In the genomic region with DNA sequence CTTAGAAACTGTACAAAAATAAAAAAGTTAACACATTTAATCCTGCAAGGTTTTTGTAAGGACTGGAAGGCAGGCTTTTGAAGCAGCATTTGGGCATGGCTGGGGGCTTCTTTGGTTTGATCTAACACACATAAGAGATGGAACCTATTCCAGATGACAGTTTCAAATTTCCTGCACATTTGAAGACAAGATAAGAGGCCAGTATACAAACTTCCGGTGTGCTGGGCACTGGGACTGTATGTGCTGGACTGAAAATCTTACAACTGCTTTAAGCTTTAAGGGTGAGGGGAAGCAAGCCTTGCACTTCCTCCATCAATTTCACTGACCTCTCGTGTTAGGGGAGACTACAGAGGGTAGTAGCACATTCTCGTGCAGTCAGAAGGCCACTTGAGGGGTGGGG, we compare ENCODE assay signal across 20 cellular contexts.
DNase-seq lines count a peak whose midpoint lies in the region; ATAC-seq, FAIRE-seq and TF ChIP-seq lines count a peak whose summit lies in the region.
"Had no signal": no experiment of that assay in that cellular context is flagged by ENCODE, and none has a peak within 500 bp of the region (broad histone marks: within the 10 kb centered on the region; RNA-seq: fewer than 3 reads in every experiment).

No MANE protein-coding gene starts in this region.

- H3K9ac ChIP-seq in K562 (ENCODE audit: insufficient read depth in 1 of 2, low read depth in 2 of 2, low read length in 2 of 2) = peak overlapping the region in 1 of 2 experiments; percentile 29; a peak in 1 of 4 replicates
- H3K9ac ChIP-seq: BLaER1 had no signal

- in situ Hi-C loops in K562 (cut with MboI) = no loop called here

- intact Hi-C loops in K562 (cut with micrococcal nuclease) (no loop called here), thyroid gland (cut with DNase I) (no loop called here), dorsolateral prefrontal cortex (cut with DNase I) (no loop called here)

- H3K4me3 ChIP-seq in K562 (no peak overlapping the region), thyroid gland (replicated peaks in 1 of 3) (no peak overlapping the region), dorsolateral prefrontal cortex (no peak overlapping the region)
- H3K4me3 ChIP-seq: BLaER1, GM23338 had no signal

- no peak for ATAC-seq in activated CD8-positive, alpha-beta memory T cell treated with anti-CD3 and anti-CD28 coated beads, Interleukin-2, amount 10 ng/mL, durations not matched to agents 7 days and 5 days
- ATAC-seq in K562 (peak; percentile 81), HG02840 (IDR thresholded peaks at IDR 0.05; ENCODE audit: low FRiP score, unreplicated experiment) (no peak)
- no peak for ATAC-seq in activated naive CD8-positive, alpha-beta T cell treated with anti-CD3 and anti-CD28 coated beads, Interleukin-2, amount 50 U/mL, for 24 hours
- ATAC-seq: GM23338 had no signal

- peak overlapping the region; percentile 51 for H3K27ac Mint-ChIP-seq in activated CD8-positive, alpha-beta memory T cell treated with anti-CD3 and anti-CD28 coated beads, Interleukin-2, amount 10 ng/mL, durations not matched to agents 7 days and 5 days
- no peak overlapping the region for H3K27ac Mint-ChIP-seq in activated naive CD8-positive, alpha-beta T cell treated with anti-CD3 and anti-CD28 coated beads, Interleukin-2, amount 50 U/mL, for 24 hours
- H3K27ac Mint-ChIP-seq: CD4-positive, alpha-beta memory T cell; GM23338 had no signal

- no peak for TF ChIP-seq RAD21 in K562 (CRISPR knock-in tag; conservative IDR thresholded peaks at IDR 0.05 in 1 of 2, IDR thresholded peaks at IDR 0.05 in 1 of 2)

- POLR2A ChIA-PET in K562 (lab: Yijun Ruan, JAX) = interaction anchor here (1.2 kb wide), 1 partner anchor 16 kb away, joined by 4 read pairs; no protein-coding TSS in a partner anchor

- H3K27me3 ChIP-seq in K562 (ENCODE audit: control insufficient read depth in 2 of 2, insufficient read depth in 2 of 2, low read length in 2 of 2) = no peaks in the 10 kb centered on the region
- no peaks in the 10 kb centered on the region for H3K27me3 ChIP-seq in thyroid gland
- peaks cover 0 to 69% (median 10%) of the 10 kb centered on the region in 45 donors for H3K27me3 ChIP-seq in dorsolateral prefrontal cortex

- H3K4me1 Mint-ChIP-seq in activated CD8-positive, alpha-beta memory T cell treated with anti-CD3 and anti-CD28 coated beads, Interleukin-2, amount 10 ng/mL, durations not matched to agents 7 days and 5 days = peaks cover 10% of the 10 kb centered on the region
- H3K4me1 Mint-ChIP-seq in activated naive CD8-positive, alpha-beta T cell treated with anti-CD3 and anti-CD28 coated beads, Interleukin-2, amount 50 U/mL, for 24 hours = no peaks in the 10 kb centered on the region

- H3K36me3 ChIP-seq in K562 (ENCODE audit: control insufficient read depth, insufficient read depth, low read length) = peaks cover 36% of the 10 kb centered on the region; the same call in 2 of the 3 replicates
- no peaks in the 10 kb centered on the region for H3K36me3 ChIP-seq in thyroid gland

- H3K9me3 ChIP-seq in K562 (replicated peaks; ENCODE audit: control insufficient read depth, insufficient read depth, low read depth, low read length) (no peaks in the 10 kb centered on the region), thyroid gland (no peaks in the 10 kb centered on the region)
- H3K9me3 ChIP-seq: BLaER1 had no signal

- CTCF ChIA-PET in activated CD8-positive, alpha-beta memory T cell treated with anti-CD3 and anti-CD28 coated beads, Interleukin-2, amount 10 ng/mL, durations not matched to agents 7 days and 5 days (lab: Charles Lee) = no interaction called here
- CTCF ChIA-PET in K562 (lab: Yijun Ruan, JAX; ENCODE audit: low intra/inter-chr PET ratio) = no interaction called here

- H3K4me1 ChIP-seq in K562 (replicated peaks in 1 of 2; ENCODE audit: control insufficient read depth in 2 of 2, insufficient read depth in 2 of 2, low read length in 2 of 2) = peaks cover 0 to 7% of the 10 kb centered on the region in 2 experiments; a peak in 2 of 5 replicates
- H3K4me1 ChIP-seq in thyroid gland = peaks cover 3 to 7% of the 10 kb centered on the region in 2 donors
- H3K4me1 ChIP-seq: BLaER1 had no signal

- no peaks in the 10 kb centered on the region for H3K79me2 ChIP-seq in K562 (ENCODE audit: control insufficient read depth, insufficient read depth, low read length)

- H3K27me3 Mint-ChIP-seq in activated CD8-positive, alpha-beta memory T cell treated with anti-CD3 and anti-CD28 coated beads, Interleukin-2, amount 10 ng/mL, durations not matched to agents 7 days and 5 days = no peaks in the 10 kb centered on the region
- H3K27me3 Mint-ChIP-seq in activated naive CD8-positive, alpha-beta T cell treated with anti-CD3 and anti-CD28 coated beads, Interleukin-2, amount 50 U/mL, for 24 hours = no peaks in the 10 kb centered on the region
- H3K27me3 Mint-ChIP-seq: CD4-positive, alpha-beta memory T cell had no signal

- WGBS in K562 (ENCODE audit: insufficient coverage, low coverage, missing lambda C conversion rate) = 10% methylated on average over 3 of the region's 3 CpGs
- WGBS in thyroid gland, 2 donors = 31 to 32% methylated on average over 2 to 3 of the region's 3 CpGs

- FAIRE-seq in K562 (lab: Jason Lieb, UNC) = peak; percentile 73
- FAIRE-seq: GM12892, GM18507, H54 had no signal

- no peaks in the 10 kb centered on the region for H3K9me3 Mint-ChIP-seq in activated CD8-positive, alpha-beta memory T cell treated with anti-CD3 and anti-CD28 coated beads, Interleukin-2, amount 10 ng/mL, durations not matched to agents 7 days and 5 days (ENCODE audit: low read depth)
- no peaks in the 10 kb centered on the region for H3K9me3 Mint-ChIP-seq in activated naive CD8-positive, alpha-beta T cell treated with anti-CD3 and anti-CD28 coated beads, Interleukin-2, amount 50 U/mL, for 24 hours
- H3K9me3 Mint-ChIP-seq: CD14-positive monocyte; CD4-positive, alpha-beta memory T cell; GM23338 had no signal

- H3K9me1 ChIP-seq in K562 (ENCODE audit: control insufficient read depth, insufficient read depth, low read length) = no peaks in the 10 kb centered on the region

- no peak for TF ChIP-seq CTCF in K562 (IDR thresholded peaks at IDR 0.05 in 2 of 3, conservative IDR thresholded peaks at IDR 0.05 in 1 of 3; ENCODE audit: insufficient read depth in 2 of 3, low read depth in 1 of 3, low read length in 3 of 3)
- no peak for TF ChIP-seq CTCF in thyroid gland (IDR thresholded peaks at IDR 0.05)
- TF ChIP-seq CTCF in dorsolateral prefrontal cortex (IDR thresholded peaks at IDR 0.05 in 54 of 56, conservative IDR thresholded peaks at IDR 0.05 in 2 of 56; ENCODE audit: low read depth in 1 of 56, partially characterized antibody in 56 of 56) = no peak

- no TSS peak for BruUV-seq in K562 (replicated peaks; lab: Mats Ljungman, UMichigan)

- TF ChIP-seq POLR2A in K562 (conservative IDR thresholded peaks at IDR 0.05) (no peak), thyroid gland (IDR thresholded peaks at IDR 0.05) (no peak)

- DNase-seq in activated CD8-positive, alpha-beta memory T cell treated with anti-CD3 and anti-CD28 coated beads, Interleukin-2, amount 10 ng/mL, durations not matched to agents 7 days and 5 days = no peak
- no peak for DNase-seq in activated CD8-positive, alpha-beta memory T cell treated with anti-CD3 and anti-CD28 coated beads, Interleukin-2, amount 50 U/mL, for 4 hours
- peak in 1 of 4 experiments; percentile 54 for DNase-seq in K562 (ENCODE audit: extremely low read depth in 1 of 4, low spot score in 3 of 4)
- DNase-seq in thyroid gland = peak; percentile 44 to 56
- DNase-seq in dorsolateral prefrontal cortex = no peak
- DNase-seq in activated naive CD8-positive, alpha-beta T cell treated with anti-CD3 and anti-CD28 coated beads, Interleukin-2, amount 50 U/mL, for 24 hours = no peak
- DNase-seq: CD4-positive, alpha-beta memory T cell; DMS153; DMS79; GDM1; HCEC 1CT had no signal

- no peak overlapping the region for H2AFZ ChIP-seq in K562 (ENCODE audit: low read depth, low read length)
- H2AFZ ChIP-seq: GM23338 had no signal

- no peaks in the 10 kb centered on the region for H4K20me1 ChIP-seq in K562 (replicated peaks; ENCODE audit: control insufficient read depth, insufficient read depth, low read length)

- H3K4me3 Mint-ChIP-seq in activated CD8-positive, alpha-beta memory T cell treated with anti-CD3 and anti-CD28 coated beads, Interleukin-2, amount 10 ng/mL, durations not matched to agents 7 days and 5 days = no peak overlapping the region
- H3K4me3 Mint-ChIP-seq in activated naive CD8-positive, alpha-beta T cell treated with anti-CD3 and anti-CD28 coated beads, Interleukin-2, amount 50 U/mL, for 24 hours = no peak overlapping the region
- H3K4me3 Mint-ChIP-seq: CD14-positive monocyte; CD4-positive, alpha-beta memory T cell; GM23338 had no signal

- peaks cover 1% of the 10 kb centered on the region for H3K36me3 Mint-ChIP-seq in activated CD8-positive, alpha-beta memory T cell treated with anti-CD3 and anti-CD28 coated beads, Interleukin-2, amount 10 ng/mL, durations not matched to agents 7 days and 5 days
- peaks cover 2% of the 10 kb centered on the region for H3K36me3 Mint-ChIP-seq in activated naive CD8-positive, alpha-beta T cell treated with anti-CD3 and anti-CD28 coated beads, Interleukin-2, amount 50 U/mL, for 24 hours (ENCODE audit: low read depth)

- TF ChIP-seq EP300 in K562 (IDR thresholded peaks at IDR 0.05; ENCODE audit: low read length) = peak; percentile 68; the same call in 1 of the 2 replicates

- H3K4me2 ChIP-seq in K562 (ENCODE audit: insufficient read depth, low read length) = peak overlapping the region; percentile 47; the same call in 1 of the 2 replicates
- H3K4me2 ChIP-seq: BLaER1, GM23338 had no signal

- H3K27ac ChIP-seq in K562 (ENCODE audit: extremely low read depth, low read depth, low read length) = peak overlapping the region; percentile 50
- peak overlapping the region; percentile 5 to 74 (median 48) for H3K27ac ChIP-seq in thyroid gland
- no peak overlapping the region for H3K27ac ChIP-seq in dorsolateral prefrontal cortex
- H3K27ac ChIP-seq: 22Rv1, BLaER1, HL-60 had no signal

TF ChIP-seq in K562, 482 proteins besides CTCF, POLR2A, EP300 and RAD21 (continues in another document):
- TF ChIP-seq GABPA (tag; conservative IDR thresholded peaks at IDR 0.05; ENCODE audit: low read depth) (peak; percentile 51), PTBP1 (IDR thresholded peaks at IDR 0.05; ENCODE audit: low read depth, low read length) (no peak), RHOXF2B (CRISPR knock-in tag; conservative IDR thresholded peaks at IDR 0.05) (no peak)
- TF ChIP-seq, protein P1, sequence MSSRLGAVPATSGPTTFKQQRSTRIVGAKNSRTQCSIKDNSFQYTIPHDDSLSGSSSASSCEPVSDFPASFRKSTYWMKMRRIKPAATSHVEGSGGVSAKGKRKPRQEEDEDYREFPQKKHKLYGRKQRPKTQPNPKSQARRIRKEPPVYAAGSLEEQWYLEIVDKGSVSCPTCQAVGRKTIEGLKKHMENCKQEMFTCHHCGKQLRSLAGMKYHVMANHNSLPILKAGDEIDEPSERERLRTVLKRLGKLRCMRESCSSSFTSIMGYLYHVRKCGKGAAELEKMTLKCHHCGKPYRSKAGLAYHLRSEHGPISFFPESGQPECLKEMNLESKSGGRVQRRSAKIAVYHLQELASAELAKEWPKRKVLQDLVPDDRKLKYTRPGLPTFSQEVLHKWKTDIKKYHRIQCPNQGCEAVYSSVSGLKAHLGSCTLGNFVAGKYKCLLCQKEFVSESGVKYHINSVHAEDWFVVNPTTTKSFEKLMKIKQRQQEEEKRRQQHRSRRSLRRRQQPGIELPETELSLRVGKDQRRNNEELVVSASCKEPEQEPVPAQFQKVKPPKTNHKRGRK (tag; IDR thresholded peaks at IDR 0.05) = no peak

Comparison
In these comparisons a context has a peak if more than half of its experiments do, and no peak if none do; other contexts are left out.
1. DNase-seq: peak in thyroid gland (2 of 2); none in activated CD8-positive, alpha-beta memory T cell treated with anti-CD3 and anti-CD28 coated beads, Interleukin-2, amount 10 ng/mL, durations not matched to agents 7 days and 5 days (single experiment), activated CD8-positive, alpha-beta memory T cell treated with anti-CD3 and anti-CD28 coated beads, Interleukin-2, amount 50 U/mL, for 4 hours (single experiment), dorsolateral prefrontal cortex (0 of 10) and activated naive CD8-positive, alpha-beta T cell treated with anti-CD3 and anti-CD28 coated beads, Interleukin-2, amount 50 U/mL, for 24 hours (single experiment).
2. H3K27ac ChIP-seq: peak in K562 (single experiment) and thyroid gland (3 of 3); none in dorsolateral prefrontal cortex (0 of 59).